Comparison of ENCODE assay signal across 10 cellular contexts in genomic region chrX:22800360-22800759, GRCh38.
DNase-seq lines count a peak whose midpoint lies in the region; ATAC-seq, FAIRE-seq and TF ChIP-seq lines count a peak whose summit lies in the region.
"Had no signal": no experiment of that assay in that cellular context is flagged by ENCODE, and none has a peak within 500 bp of the region (broad histone marks: within the 10 kb centered on the region; RNA-seq: fewer than 3 reads in every experiment).

No MANE protein-coding gene starts in this region.

- H3K79me2 ChIP-seq in fibroblast of lung (ENCODE audit: control insufficient read depth, insufficient read depth, low read length): no peaks in the 10 kb centered on the region

- peak overlapping the region; percentile 5 for H3K4me2 ChIP-seq in fibroblast of lung (ENCODE audit: extremely low read depth, insufficient read depth, low read length)

- no peak overlapping the region for H2AFZ ChIP-seq in fibroblast of lung (ENCODE audit: low read length)

- DNase-seq in GOT3 (lab: John Stamatoyannopoulos, UW) (peak; percentile 2), RCC 7860 (ENCODE audit: low spot score) (peak; percentile 65), fibroblast of lung (ENCODE audit: low read depth in 2 of 2) (peak; percentile 91 to 93), small intestine (peak; percentile 0), esophagus squamous epithelium (lab: John Stamatoyannopoulos, UW) (no peak), NCI-H446 (lab: John Stamatoyannopoulos, UW) (no peak)
- DNase-seq in central memory CD4-positive, alpha-beta T cell: no peak
- DNase-seq in activated CD4-positive, alpha-beta T cell treated with anti-CD3 and anti-CD28 coated beads for 36 hours: no peak
- DNase-seq: activated naive CD8-positive, alpha-beta T cell treated with anti-CD3 and anti-CD28 coated beads, Interleukin-2, amount 10 ng/mL, durations not matched to agents 7 days and 5 days; stimulated activated CD8-positive, alpha-beta memory T cell treated with anti-CD3 and anti-CD28 coated beads, Interleukin-4, amount 100 ng/mL, for 48 hours had no signal

- WGBS in small intestine, 3 donors: 39 to 59% (median 54%) methylated on average over 4 of the region's 4 CpGs
- WGBS in esophagus squamous epithelium, 2 donors: 9 to 12% methylated on average over 4 of the region's 4 CpGs

- CTCF ChIA-PET in activated CD4-positive, alpha-beta T cell treated with anti-CD3 and anti-CD28 coated beads for 36 hours (lab: Charles Lee): no interaction called here

- POLR2A ChIA-PET in activated CD4-positive, alpha-beta T cell treated with anti-CD3 and anti-CD28 coated beads for 36 hours (lab: Charles Lee): no interaction called here

- no peaks in the 10 kb centered on the region for H3K36me3 Mint-ChIP-seq in activated CD4-positive, alpha-beta T cell treated with anti-CD3 and anti-CD28 coated beads for 36 hours (ENCODE audit: low read depth)
- H3K36me3 Mint-ChIP-seq: activated naive CD8-positive, alpha-beta T cell treated with anti-CD3 and anti-CD28 coated beads, Interleukin-2, amount 10 ng/mL, durations not matched to agents 7 days and 5 days had no signal

- no peak for ATAC-seq in activated CD4-positive, alpha-beta T cell treated with anti-CD3 and anti-CD28 coated beads for 36 hours

- H3K4me3 Mint-ChIP-seq in activated CD4-positive, alpha-beta T cell treated with anti-CD3 and anti-CD28 coated beads for 36 hours: no peak overlapping the region
- H3K4me3 Mint-ChIP-seq: activated naive CD8-positive, alpha-beta T cell treated with anti-CD3 and anti-CD28 coated beads, Interleukin-2, amount 10 ng/mL, durations not matched to agents 7 days and 5 days had no signal

- H3K4me3 ChIP-seq in fibroblast of lung (replicated peaks in 1 of 4; ENCODE audit: control extremely low read depth in 1 of 4, insufficient read depth in 1 of 4, low read depth in 3 of 4, low read length in 4 of 4) (no peak overlapping the region), small intestine (ENCODE audit: low read depth in 1 of 2, low read length in 2 of 2) (no peak overlapping the region), esophagus squamous epithelium (no peak overlapping the region)

- no peak for TF ChIP-seq CTCF in fibroblast of lung (conservative IDR thresholded peaks at IDR 0.05 in 1 of 2, IDR thresholded peaks at IDR 0.05 in 1 of 2; ENCODE audit: low read depth in 1 of 2, low read length in 2 of 2)
- no peak for TF ChIP-seq CTCF in esophagus squamous epithelium (IDR thresholded peaks at IDR 0.05)

- no peaks in the 10 kb centered on the region for H3K9me3 ChIP-seq in fibroblast of lung (ENCODE audit: control insufficient read depth, insufficient read depth, low read depth, low read length)
- no peaks in the 10 kb centered on the region for H3K9me3 ChIP-seq in small intestine (ENCODE audit: control insufficient read depth, low read depth)
- H3K9me3 ChIP-seq in esophagus squamous epithelium: no peaks in the 10 kb centered on the region

- no peaks in the 10 kb centered on the region for H3K9me3 Mint-ChIP-seq in activated CD4-positive, alpha-beta T cell treated with anti-CD3 and anti-CD28 coated beads for 36 hours (ENCODE audit: low read depth)
- H3K9me3 Mint-ChIP-seq: activated naive CD8-positive, alpha-beta T cell treated with anti-CD3 and anti-CD28 coated beads, Interleukin-2, amount 10 ng/mL, durations not matched to agents 7 days and 5 days had no signal

- H3K27me3 ChIP-seq in fibroblast of lung (ENCODE audit: control insufficient read depth, insufficient read depth, low read length) (no peaks in the 10 kb centered on the region), small intestine (ENCODE audit: control insufficient read depth in 2 of 2, insufficient read depth in 2 of 2, low read length in 2 of 2) (no peaks in the 10 kb centered on the region), esophagus squamous epithelium (no peaks in the 10 kb centered on the region)

- H4K20me1 ChIP-seq in fibroblast of lung (ENCODE audit: control insufficient read depth, extremely low read depth, insufficient read depth, low read length): no peaks in the 10 kb centered on the region

- peak; percentile 84 for FAIRE-seq in RCC 7860 (lab: Jason Lieb, UNC)
- FAIRE-seq in small intestine (lab: Jason Lieb, UNC): no peak

- H3K4me1 ChIP-seq in fibroblast of lung (ENCODE audit: control insufficient read depth, extremely low read depth, insufficient read depth, low read length): no peaks in the 10 kb centered on the region
- no peaks in the 10 kb centered on the region for H3K4me1 ChIP-seq in small intestine (ENCODE audit: control insufficient read depth in 2 of 2, insufficient read depth in 1 of 2, low read depth in 1 of 2, low read length in 1 of 2)
- no peaks in the 10 kb centered on the region for H3K4me1 ChIP-seq in esophagus squamous epithelium

- H3K27ac ChIP-seq in fibroblast of lung (ENCODE audit: insufficient read depth, low read length) (no peak overlapping the region), small intestine (ENCODE audit: low read depth in 1 of 2, low read length in 1 of 2) (no peak overlapping the region), esophagus squamous epithelium (peak overlapping the region in 1 of 4 donors; percentile 6)

- no peak for TF ChIP-seq POLR2A in esophagus squamous epithelium (IDR thresholded peaks at IDR 0.05)

- no peaks in the 10 kb centered on the region for H3K36me3 ChIP-seq in fibroblast of lung (ENCODE audit: control insufficient read depth, insufficient read depth, low read length)
- no peaks in the 10 kb centered on the region for H3K36me3 ChIP-seq in small intestine (ENCODE audit: control insufficient read depth in 2 of 2, insufficient read depth in 2 of 2, low read length in 2 of 2)
- H3K36me3 ChIP-seq in esophagus squamous epithelium: no peaks in the 10 kb centered on the region

- no peaks in the 10 kb centered on the region for H3K4me1 Mint-ChIP-seq in activated CD4-positive, alpha-beta T cell treated with anti-CD3 and anti-CD28 coated beads for 36 hours
- H3K4me1 Mint-ChIP-seq: activated naive CD8-positive, alpha-beta T cell treated with anti-CD3 and anti-CD28 coated beads, Interleukin-2, amount 10 ng/mL, durations not matched to agents 7 days and 5 days had no signal

- H3K9ac ChIP-seq in fibroblast of lung (ENCODE audit: insufficient read depth, low read length): no peak overlapping the region

- intact Hi-C loops in esophagus squamous epithelium (cut with DNase I): no loop called here
- intact Hi-C loops in activated CD4-positive, alpha-beta T cell treated with anti-CD3 and anti-CD28 coated beads for 36 hours (cut with DNase I, micrococcal nuclease): no loop called here

- no peak overlapping the region for H3K27ac Mint-ChIP-seq in activated CD4-positive, alpha-beta T cell treated with anti-CD3 and anti-CD28 coated beads for 36 hours
- H3K27ac Mint-ChIP-seq: activated naive CD8-positive, alpha-beta T cell treated with anti-CD3 and anti-CD28 coated beads, Interleukin-2, amount 10 ng/mL, durations not matched to agents 7 days and 5 days had no signal

- H3K27me3 Mint-ChIP-seq in activated CD4-positive, alpha-beta T cell treated with anti-CD3 and anti-CD28 coated beads for 36 hours: no peaks in the 10 kb centered on the region
- H3K27me3 Mint-ChIP-seq: activated naive CD8-positive, alpha-beta T cell treated with anti-CD3 and anti-CD28 coated beads, Interleukin-2, amount 10 ng/mL, durations not matched to agents 7 days and 5 days had no signal

Comparison
In these comparisons a context has a peak if more than half of its experiments do, and no peak if none do; other contexts are left out.
1. DNase-seq: peak in GOT3 (single experiment), RCC 7860 (single experiment), fibroblast of lung (2 of 2) and small intestine (single experiment); none in esophagus squamous epithelium (single experiment), central memory CD4-positive, alpha-beta T cell (single experiment), NCI-H446 (0 of 2) and activated CD4-positive, alpha-beta T cell treated with anti-CD3 and anti-CD28 coated beads for 36 hours (single experiment).